In the genomic region with DNA sequence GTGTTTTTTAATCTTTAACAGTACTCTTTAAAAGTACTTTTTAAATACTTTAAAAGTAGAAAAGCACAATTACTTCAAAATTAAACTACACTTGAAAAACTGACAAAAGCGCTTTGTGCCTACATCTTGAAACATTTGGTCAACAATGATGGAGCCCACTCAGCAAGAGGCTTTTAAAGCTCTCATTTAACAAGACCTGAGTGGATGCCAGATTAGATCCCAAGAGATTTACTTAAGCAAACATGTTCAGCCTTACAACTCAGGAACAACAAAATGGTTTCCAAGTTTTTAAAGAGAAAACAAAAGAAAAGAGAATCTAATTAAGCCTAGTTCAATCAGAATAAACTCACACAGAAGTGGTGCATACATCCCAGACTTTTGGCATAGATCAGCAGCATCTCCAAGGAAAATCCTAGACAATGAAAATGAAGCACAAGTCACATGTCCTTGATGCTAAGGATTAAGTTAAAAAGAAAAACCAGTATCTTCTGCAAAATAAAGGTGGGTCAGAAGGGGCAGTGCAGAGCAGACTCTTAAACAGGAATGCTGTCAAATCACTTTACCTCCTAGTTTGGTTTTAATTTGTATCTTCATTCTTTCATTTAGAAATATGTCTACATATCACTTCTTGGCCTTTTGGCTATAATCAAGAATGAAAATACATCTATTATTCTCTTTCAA, we compare ENCODE assay signal across 16 cellular contexts. TPM values are rescaled to one million over a fixed set of nuclear protein-coding genes. Genes with fewer than 3 reads are reported as not detected.
DNase-seq lines count a peak whose midpoint lies in the region; ATAC-seq and TF ChIP-seq lines count a peak whose summit lies in the region.
"Had no signal": no experiment of that assay in that cellular context is flagged by ENCODE, and none has a peak within 500 bp of the region (broad histone marks: within the 10 kb centered on the region; RNA-seq: fewer than 3 reads in every experiment).

No MANE protein-coding gene starts in this region.

- H3K4me3 ChIP-seq in left ventricle myocardium inferior (no peak overlapping the region), right cardiac atrium (ENCODE audit: low read length) (no peak overlapping the region), fibroblast of mammary gland (ENCODE audit: control insufficient read depth, low read depth, low read length) (no peak overlapping the region), vagina (no peak overlapping the region)
- H3K4me3 ChIP-seq: GM23248, lung had no signal

- H3K27me3 ChIP-seq in left ventricle myocardium inferior (ENCODE audit: low read depth) (no peaks in the 10 kb centered on the region), right cardiac atrium (ENCODE audit: control insufficient read depth, insufficient read depth) (no peaks in the 10 kb centered on the region), vagina (no peaks in the 10 kb centered on the region)

- WGBS in right cardiac atrium = 61% methylated on average over 1 of the region's 1 CpG

- no peak for DNase-seq in left ventricle myocardium inferior
- DNase-seq in right cardiac atrium = no peak
- DNase-seq in NCI-H446 treated with DMSO at 0.1 percent for 48 hours (lab: John Stamatoyannopoulos, UW) = peak; percentile 68
- DNase-seq in fibroblast of mammary gland (ENCODE audit: low read depth) = peak; percentile 87
- DNase-seq in vagina (ENCODE audit: extremely low spot score in 2 of 2) = no peak
- no peak for DNase-seq in glomerular visceral epithelial cell (ENCODE audit: extremely low spot score)
- no peak for DNase-seq in HuH-7 (ENCODE audit: low spot score)
- DNase-seq in SKM-1 (lab: John Stamatoyannopoulos, UW; ENCODE audit: unreplicated experiment) = no peak
- DNase-seq: ACHN; activated CD4-positive, alpha-beta T cell treated with anti-CD3 and anti-CD28 coated beads for 1 hour; activated T-cell treated with anti-CD3 and anti-CD28 coated beads, Interleukin-2, amount 50 U/mL, for 24 hours; amniotic stem cell; GM23248; stimulated activated CD4-positive, alpha-beta T cell treated with anti-CD3 and anti-CD28 coated beads, Interleukin-15, amount 100 ng/mL, for 24 hours; trophoblast cell had no signal

- no peak for ATAC-seq in right cardiac atrium

- H3K4me1 ChIP-seq in left ventricle myocardium inferior (peaks cover 34% of the 10 kb centered on the region), right cardiac atrium (ENCODE audit: control insufficient read depth, insufficient read depth, low read length) (peaks cover 2% of the 10 kb centered on the region), vagina (peaks cover 24% of the 10 kb centered on the region)

- H3K36me3 ChIP-seq in left ventricle myocardium inferior (peaks cover 8% of the 10 kb centered on the region), vagina (no peaks in the 10 kb centered on the region)

- H3K27ac ChIP-seq in left ventricle myocardium inferior (replicated peaks) (peak overlapping the region; percentile 13), right cardiac atrium (ENCODE audit: low read length) (no peak overlapping the region), vagina (peak overlapping the region; percentile 24)
- H3K27ac ChIP-seq: GM23248 had no signal

- intact Hi-C loops in left ventricle myocardium inferior (cut with micrococcal nuclease) = no loop called here
- intact Hi-C loops in right cardiac atrium (cut with DNase I) = no loop called here
- intact Hi-C loops in vagina (cut with DNase I) = no loop called here

- TF ChIP-seq CTCF in left ventricle myocardium inferior (IDR thresholded peaks at IDR 0.05; ENCODE audit: borderline replicate concordance) = no peak
- peak; percentile 5 for TF ChIP-seq CTCF in fibroblast of mammary gland (conservative IDR thresholded peaks at IDR 0.05; ENCODE audit: control insufficient read depth, insufficient read depth, low read depth, low read length)
- TF ChIP-seq CTCF in vagina (IDR thresholded peaks at IDR 0.05) = no peak

- no peaks in the 10 kb centered on the region for H3K9me3 ChIP-seq in left ventricle myocardium inferior (replicated peaks)
- H3K9me3 ChIP-seq in right cardiac atrium (ENCODE audit: control insufficient read depth, low read length) = no peaks in the 10 kb centered on the region
- no peaks in the 10 kb centered on the region for H3K9me3 ChIP-seq in vagina

- no peak for TF ChIP-seq POLR2A in vagina (IDR thresholded peaks at IDR 0.05)

RNA-seq across cellular contexts. Expression of gene HIBADH, which starts 26.2 kb away (rescaled TPM):
- total RNA-seq in left ventricle myocardium inferior (90.8 TPM), right cardiac atrium (10 to 100 TPM; 57.7 to 74.2 (median 69.5) TPM), vagina (38.1 TPM)
- 77.1 TPM for polyA plus RNA-seq in right cardiac atrium

Comparison
In these comparisons a context has a peak if more than half of its experiments do, and no peak if none do; other contexts are left out.
1. DNase-seq: peak in NCI-H446 treated with DMSO at 0.1 percent for 48 hours (single experiment) and fibroblast of mammary gland (single experiment); none in left ventricle myocardium inferior (single experiment), right cardiac atrium (0 of 3), vagina (0 of 2), glomerular visceral epithelial cell (single experiment), HuH-7 (single experiment) and SKM-1 (single experiment).